2 cellular contexts compared by ENCODE assay signal in genomic region chr7:128658428-128658827, GRCh38. TPM values are rescaled to one million over a fixed set of nuclear protein-coding genes. Genes with fewer than 3 reads are reported as not detected.
"Had no signal": no experiment of that assay in that cellular context is flagged by ENCODE, and none has a peak within 500 bp of the region (broad histone marks: within the 10 kb centered on the region; RNA-seq: fewer than 3 reads in every experiment).

No MANE protein-coding gene starts in this region.

RNA-seq across cellular contexts. Expression of gene GARIN1A, which starts 13.7 kb away (rescaled TPM):
- total RNA-seq: activated naive CD4-positive, alpha-beta T cell treated with anti-CD3 and anti-CD28 coated beads for 36 hours; epithelial cell of proximal tubule had no signal
